ENCODE assay signal across 18 cellular contexts in genomic region chr15:38620108-38620507, GRCh38.
"Had no signal": no experiment of that assay in that cellular context is flagged by ENCODE, and none has a peak within 500 bp of the region (broad histone marks: within the 10 kb centered on the region; RNA-seq: fewer than 3 reads in every experiment).

No MANE protein-coding gene starts in this region.

- H3K4me1 Mint-ChIP-seq: mesothelial cell of epicardium had no signal

- H3K27ac Mint-ChIP-seq: activated CD4-positive, alpha-beta memory T cell treated with anti-CD3 and anti-CD28 coated beads, Interleukin-2, amount 10 ng/mL, durations not matched to agents 7 days and 5 days; activated CD4-positive, alpha-beta T cell treated with anti-CD3 and anti-CD28 coated beads for 36 hours; activated naive CD4-positive, alpha-beta T cell treated with anti-CD3 and anti-CD28 coated beads for 36 hours; activated T-helper 2 cell treated with anti-CD3 and anti-CD28 coated beads, Interferon-gamma antibody, Interleukin-2, Interleukin-4, amounts not matched to agents 10 μg/mL and 5 μg/mL and 100 μg/mL, durations not matched to agents 14 hours and 24 hours and 36 hours; mesothelial cell of epicardium; T-helper 2 cell treated with Interferon-gamma antibody and Interleukin-4, amounts not matched to agents 5 μg/mL and 100 μg/mL, for 36 hours had no signal

- H3K9me3 Mint-ChIP-seq: activated CD4-positive, alpha-beta memory T cell treated with anti-CD3 and anti-CD28 coated beads, Interleukin-2, amount 10 ng/mL, durations not matched to agents 7 days and 5 days; activated naive CD4-positive, alpha-beta T cell treated with anti-CD3 and anti-CD28 coated beads for 36 hours; activated T-cell treated with anti-CD3 and anti-CD28 coated beads, Interleukin-2, amount 50 U/mL, for 24 hours; activated T-helper 2 cell treated with anti-CD3 and anti-CD28 coated beads, Interferon-gamma antibody, Interleukin-2, Interleukin-4, amounts not matched to agents 10 μg/mL and 5 μg/mL and 100 μg/mL, durations not matched to agents 14 hours and 24 hours and 36 hours; mesothelial cell of epicardium; T-helper 2 cell treated with Interferon-gamma antibody and Interleukin-4, amounts not matched to agents 5 μg/mL and 100 μg/mL, for 36 hours had no signal

- DNase-seq: activated CD4-positive, alpha-beta memory T cell treated with anti-CD3 and anti-CD28 coated beads, Interleukin-2, amount 10 ng/mL, durations not matched to agents 7 days and 5 days; activated CD4-positive, alpha-beta T cell treated with anti-CD3 and anti-CD28 coated beads for 36 hours; activated naive CD4-positive, alpha-beta T cell treated with anti-CD3 and anti-CD28 coated beads for 36 hours; activated T-cell treated with anti-CD3 and anti-CD28 coated beads, Interleukin-2, amount 50 U/mL, for 24 hours; body of pancreas; central memory CD4-positive, alpha-beta T cell; effector CD4-positive, alpha-beta T cell; stimulated activated naive CD8-positive, alpha-beta T cell treated with anti-CD3 and anti-CD28 coated beads, Interleukin-15, Interleukin-2, amounts not matched to agents 100 U/mL and 50 U/mL, for 24 hours; transverse colon had no signal

- ATAC-seq: activated CD4-positive, alpha-beta T cell treated with anti-CD3 and anti-CD28 coated beads for 36 hours; body of pancreas; gastroesophageal sphincter; stimulated activated naive CD8-positive, alpha-beta T cell treated with anti-CD3 and anti-CD28 coated beads, Interleukin-15, Interleukin-2, amounts not matched to agents 100 U/mL and 50 U/mL, for 24 hours had no signal

- H3K36me3 Mint-ChIP-seq: mesothelial cell of epicardium had no signal

- H3K4me1 ChIP-seq: esophagus muscularis mucosa, gastroesophageal sphincter, vagina had no signal

- H3K27ac ChIP-seq: esophagus muscularis mucosa, gastroesophageal sphincter, skin epidermis, suprapubic skin, transverse colon, vagina had no signal

- H3K4me3 ChIP-seq: body of pancreas, esophagus muscularis mucosa, gastroesophageal sphincter, lung, skin epidermis, suprapubic skin, transverse colon, vagina had no signal

- H3K27me3 ChIP-seq: body of pancreas, suprapubic skin, transverse colon, vagina had no signal

- H3K9me3 ChIP-seq: body of pancreas, esophagus muscularis mucosa, gastroesophageal sphincter, suprapubic skin, transverse colon, vagina had no signal

- H3K36me3 ChIP-seq: esophagus muscularis mucosa, gastroesophageal sphincter, suprapubic skin, transverse colon, vagina had no signal

- H3K4me3 Mint-ChIP-seq: activated CD4-positive, alpha-beta memory T cell treated with anti-CD3 and anti-CD28 coated beads, Interleukin-2, amount 10 ng/mL, durations not matched to agents 7 days and 5 days; activated CD4-positive, alpha-beta T cell treated with anti-CD3 and anti-CD28 coated beads for 36 hours; activated naive CD4-positive, alpha-beta T cell treated with anti-CD3 and anti-CD28 coated beads for 36 hours; activated T-cell treated with anti-CD3 and anti-CD28 coated beads, Interleukin-2, amount 50 U/mL, for 24 hours; mesothelial cell of epicardium; T-helper 2 cell treated with Interferon-gamma antibody and Interleukin-4, amounts not matched to agents 5 μg/mL and 100 μg/mL, for 36 hours had no signal

- H3K27me3 Mint-ChIP-seq: activated CD4-positive, alpha-beta memory T cell treated with anti-CD3 and anti-CD28 coated beads, Interleukin-2, amount 10 ng/mL, durations not matched to agents 7 days and 5 days; activated CD4-positive, alpha-beta T cell treated with anti-CD3 and anti-CD28 coated beads for 36 hours; activated T-cell treated with anti-CD3 and anti-CD28 coated beads, Interleukin-2, amount 50 U/mL, for 24 hours had no signal
